Comparison of ENCODE assay signal across 8 cellular contexts in genomic region chr4:54657194-54657555, GRCh38. TPM values are rescaled to one million over a fixed set of nuclear protein-coding genes. Genes with fewer than 3 reads are reported as not detected.
DNase-seq lines count a peak whose midpoint lies in the region; ATAC-seq and TF ChIP-seq lines count a peak whose summit lies in the region.

No MANE protein-coding gene starts in this region.

- H3K9me3 ChIP-seq in gastrocnemius medialis = no peaks in the 10 kb centered on the region

- no peak for TF ChIP-seq POLR2A in gastrocnemius medialis (IDR thresholded peaks at IDR 0.05)

- DNase-seq in GM13977 (ENCODE audit: low spot score) (peak; percentile 17), NCI-H526 (lab: John Stamatoyannopoulos, UW) (peak; percentile 90 to 93), germinal center (ENCODE audit: low spot score) (peak; percentile 4), gastrocnemius medialis (no peak), A172 (ENCODE audit: low spot score) (no peak), hypothalamus (lab: John Stamatoyannopoulos, UW) (no peak)

- peaks cover 38 to 48% (median 39%) of the 10 kb centered on the region in 3 donors for H3K27me3 ChIP-seq in gastrocnemius medialis

- no peaks in the 10 kb centered on the region for H3K36me3 ChIP-seq in gastrocnemius medialis

- no peak overlapping the region for H3K27ac ChIP-seq in gastrocnemius medialis

- in situ Hi-C loops in GM13977 (cut with MboI; ENCODE audit: low pct_unique_long_range_greater_than_20kb, low sequenced_read_pairs, unreplicated experiment) = no loop called here
- in situ Hi-C loops in gastrocnemius medialis (cut with MboI; ENCODE audit: low sequenced_read_pairs in 4 of 4) = no loop called here

- peaks cover 4 to 25% of the 10 kb centered on the region in 2 donors for H3K4me1 ChIP-seq in gastrocnemius medialis

- ATAC-seq in gastrocnemius medialis (no peak), HG03354 (IDR thresholded peaks at IDR 0.05; ENCODE audit: poor library complexity, severe bottlenecking, unreplicated experiment) (no peak), HG02588 (IDR thresholded peaks at IDR 0.05; ENCODE audit: unreplicated experiment) (no peak)

- TF ChIP-seq CTCF in GM13977 (IDR thresholded peaks at IDR 0.05; ENCODE audit: extremely low read depth, insufficient read depth, missing control alignments) (no peak), gastrocnemius medialis (IDR thresholded peaks at IDR 0.05 in 4 of 5, conservative IDR thresholded peaks at IDR 0.05 in 1 of 5) (no peak)

- peak overlapping the region; percentile 47 to 67 (median 60) for H3K4me3 ChIP-seq in gastrocnemius medialis

- intact Hi-C loops in gastrocnemius medialis (cut with DNase I; ENCODE audit: low total_unique reads) = no loop called here

RNA-seq across cellular contexts. Expression of gene KIT, which starts 0.6 kb away (rescaled TPM):
- total RNA-seq in gastrocnemius medialis = 1 to 10 TPM in 3 of 4 donors, under 1 TPM in 1; 0.62 to 2.9 (median 1.9) TPM
- total RNA-seq in A172 (2014; rRNA removed; shearing (Covaris generic)) = 5.1 and 10.4 TPM in 2 replicates

Comparison
In these comparisons a context has a peak if more than half of its experiments do, and no peak if none do; other contexts are left out.
1. DNase-seq: peak in GM13977 (single experiment), NCI-H526 (2 of 2) and germinal center (single experiment); none in gastrocnemius medialis (0 of 2), A172 (single experiment) and hypothalamus (0 of 51).